Comparison of ENCODE assay signal across 15 cellular contexts in genomic region chrX:131923614-131924250, GRCh38.
DNase-seq lines count a peak whose midpoint lies in the region; ATAC-seq and TF ChIP-seq lines count a peak whose summit lies in the region.
"Had no signal": no experiment of that assay in that cellular context is flagged by ENCODE, and none has a peak within 500 bp of the region (broad histone marks: within the 10 kb centered on the region; RNA-seq: fewer than 3 reads in every experiment).

No MANE protein-coding gene starts in this region.

- H3K4me3 ChIP-seq in SJCRH30: no peak overlapping the region
- H3K4me3 ChIP-seq in endodermal cell (ENCODE audit: low read length): no peak overlapping the region
- H3K4me3 ChIP-seq: GM23338 had no signal

- H3K36me3 ChIP-seq in SJCRH30: no peaks in the 10 kb centered on the region
- H3K36me3 ChIP-seq in endodermal cell (ENCODE audit: control insufficient read depth, insufficient read depth, low read length): no peaks in the 10 kb centered on the region

- H3K27me3 Mint-ChIP-seq in endodermal cell (ENCODE audit: insufficient read depth): peaks cover 24% of the 10 kb centered on the region

- H3K27me3 ChIP-seq in SJCRH30 (no peaks in the 10 kb centered on the region), endodermal cell (ENCODE audit: control insufficient read depth, insufficient read depth, low read length, poor library complexity, severe bottlenecking) (no peaks in the 10 kb centered on the region)

- WGBS in endodermal cell (ENCODE audit: insufficient coverage in 1 of 2, insufficient read length in 1 of 2), 2 experiments: 91 to 100% methylated on average over 2 to 4 of the region's 5 CpGs

- peaks cover 12% of the 10 kb centered on the region for H3K4me1 Mint-ChIP-seq in endodermal cell
- H3K4me1 Mint-ChIP-seq: GM23338 had no signal

- ATAC-seq in Right ventricle myocardium inferior: no peak
- ATAC-seq in GM18867 (IDR thresholded peaks at IDR 0.05; ENCODE audit: unreplicated experiment): no peak
- no peak for ATAC-seq in esophagus mucosa
- ATAC-seq: CD8-positive, alpha-beta T cell; GM23338 had no signal

- H3K9me3 ChIP-seq in SJCRH30 (replicated peaks): no peaks in the 10 kb centered on the region
- H3K9me3 ChIP-seq in endodermal cell (ENCODE audit: control insufficient read depth, low read length): no peaks in the 10 kb centered on the region
- H3K9me3 ChIP-seq: Caco-2 had no signal

- no peak overlapping the region for H3K4me3 Mint-ChIP-seq in endodermal cell
- H3K4me3 Mint-ChIP-seq: CD14-positive monocyte; CD8-positive, alpha-beta T cell; GM23338 had no signal

- H3K27ac ChIP-seq in SJCRH30: no peak overlapping the region
- no peak overlapping the region for H3K27ac ChIP-seq in endodermal cell (ENCODE audit: low read depth, low read length)
- H3K27ac ChIP-seq: 22Rv1 had no signal

- H3K9ac ChIP-seq in endodermal cell (ENCODE audit: extremely low read depth, low read length, poor library complexity, severe bottlenecking): no peak overlapping the region

- intact Hi-C loops in Right ventricle myocardium inferior (cut with DNase I): no loop called here

- H3K4me1 ChIP-seq in SJCRH30: no peaks in the 10 kb centered on the region
- no peaks in the 10 kb centered on the region for H3K4me1 ChIP-seq in endodermal cell (ENCODE audit: control insufficient read depth, insufficient read depth, low read length)
- H3K4me1 ChIP-seq: Caco-2 had no signal

- H3K9me3 Mint-ChIP-seq in endodermal cell: peaks cover 15% of the 10 kb centered on the region
- H3K9me3 Mint-ChIP-seq: CD8-positive, alpha-beta T cell; GM23338 had no signal

- H3K36me3 Mint-ChIP-seq in endodermal cell (ENCODE audit: low read depth): no peaks in the 10 kb centered on the region
- H3K36me3 Mint-ChIP-seq: CD14-positive monocyte; CD8-positive, alpha-beta T cell had no signal

- peak overlapping the region; percentile 54 for H3K27ac Mint-ChIP-seq in endodermal cell
- H3K27ac Mint-ChIP-seq: CD14-positive monocyte; CD8-positive, alpha-beta T cell; GM23338 had no signal

- no peak for TF ChIP-seq CTCF in endodermal cell (conservative IDR thresholded peaks at IDR 0.05)

- peak; percentile 19 for DNase-seq in DMS53 (lab: John Stamatoyannopoulos, UW)
- no peak for DNase-seq in DMS53 treated with DMSO at 0.1 percent for 48 hours (lab: John Stamatoyannopoulos, UW; ENCODE audit: unreplicated experiment)
- DNase-seq in SJCRH30: peak; percentile 7 to 15
- DNase-seq in endodermal cell: no peak
- no peak for DNase-seq in NCI-H2171 (lab: John Stamatoyannopoulos, UW)
- DNase-seq in Right ventricle myocardium inferior (ENCODE audit: missing footprints): no peak
- DNase-seq: Caco-2; CD8-positive, alpha-beta T cell; H7; IMR-90 had no signal

Comparison
In these comparisons a context has a peak if more than half of its experiments do, and no peak if none do; other contexts are left out.
1. DNase-seq: peak in DMS53 (single experiment) and SJCRH30 (2 of 2); none in DMS53 treated with DMSO at 0.1 percent for 48 hours (single experiment), endodermal cell (single experiment), NCI-H2171 (single experiment) and Right ventricle myocardium inferior (single experiment).